In the genomic region with DNA sequence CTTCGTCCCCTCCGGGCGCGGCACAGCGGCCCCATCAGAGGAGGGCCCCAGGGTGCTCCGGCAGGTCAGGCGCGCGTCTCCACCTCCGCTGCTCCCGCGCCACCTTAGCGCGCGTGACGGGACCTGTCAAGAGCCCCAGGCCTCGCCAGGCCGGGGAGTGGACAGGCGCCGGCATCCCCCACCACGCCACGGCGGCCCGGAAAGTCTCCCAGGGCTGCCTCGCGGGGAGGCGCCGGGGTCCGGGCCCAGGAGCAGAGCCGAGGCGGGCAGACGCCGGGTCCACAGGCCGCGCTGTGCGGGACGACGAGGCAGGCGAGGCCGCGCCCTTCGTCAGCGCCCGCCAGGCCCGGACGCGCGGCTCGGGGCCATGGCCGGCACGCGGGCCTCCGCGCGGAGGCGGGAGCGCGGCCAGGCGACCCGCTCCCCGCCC, we compare ENCODE assay signal across 2 cellular contexts.
TF ChIP-seq lines count a peak whose summit lies in the region.

No MANE protein-coding gene starts in this region.

TF ChIP-seq in SK-N-SH treated with all-trans-retinoic acid at 6 μM for 48 hours, 23 proteins besides CTCF, POLR2A, EP300 and RAD21 (continued from another document):
- TF ChIP-seq, protein P1, sequence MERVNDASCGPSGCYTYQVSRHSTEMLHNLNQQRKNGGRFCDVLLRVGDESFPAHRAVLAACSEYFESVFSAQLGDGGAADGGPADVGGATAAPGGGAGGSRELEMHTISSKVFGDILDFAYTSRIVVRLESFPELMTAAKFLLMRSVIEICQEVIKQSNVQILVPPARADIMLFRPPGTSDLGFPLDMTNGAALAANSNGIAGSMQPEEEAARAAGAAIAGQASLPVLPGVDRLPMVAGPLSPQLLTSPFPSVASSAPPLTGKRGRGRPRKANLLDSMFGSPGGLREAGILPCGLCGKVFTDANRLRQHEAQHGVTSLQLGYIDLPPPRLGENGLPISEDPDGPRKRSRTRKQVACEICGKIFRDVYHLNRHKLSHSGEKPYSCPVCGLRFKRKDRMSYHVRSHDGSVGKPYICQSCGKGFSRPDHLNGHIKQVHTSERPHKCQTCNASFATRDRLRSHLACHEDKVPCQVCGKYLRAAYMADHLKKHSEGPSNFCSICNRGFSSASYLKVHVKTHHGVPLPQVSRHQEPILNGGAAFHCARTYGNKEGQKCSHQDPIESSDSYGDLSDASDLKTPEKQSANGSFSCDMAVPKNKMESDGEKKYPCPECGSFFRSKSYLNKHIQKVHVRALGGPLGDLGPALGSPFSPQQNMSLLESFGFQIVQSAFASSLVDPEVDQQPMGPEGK (CRISPR knock-in tag; IDR thresholded peaks at IDR 0.05; ENCODE audit: borderline replicate concordance): no peak

TF ChIP-seq in GM12878, 131 proteins besides CTCF, POLR2A, EP300 and RAD21 (continued from another document):
- TF ChIP-seq, protein P2, sequence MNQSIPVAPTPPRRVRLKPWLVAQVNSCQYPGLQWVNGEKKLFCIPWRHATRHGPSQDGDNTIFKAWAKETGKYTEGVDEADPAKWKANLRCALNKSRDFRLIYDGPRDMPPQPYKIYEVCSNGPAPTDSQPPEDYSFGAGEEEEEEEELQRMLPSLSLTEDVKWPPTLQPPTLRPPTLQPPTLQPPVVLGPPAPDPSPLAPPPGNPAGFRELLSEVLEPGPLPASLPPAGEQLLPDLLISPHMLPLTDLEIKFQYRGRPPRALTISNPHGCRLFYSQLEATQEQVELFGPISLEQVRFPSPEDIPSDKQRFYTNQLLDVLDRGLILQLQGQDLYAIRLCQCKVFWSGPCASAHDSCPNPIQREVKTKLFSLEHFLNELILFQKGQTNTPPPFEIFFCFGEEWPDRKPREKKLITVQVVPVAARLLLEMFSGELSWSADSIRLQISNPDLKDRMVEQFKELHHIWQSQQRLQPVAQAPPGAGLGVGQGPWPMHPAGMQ (IDR thresholded peaks at IDR 0.05; ENCODE audit: borderline replicate concordance): no peak
- TF ChIP-seq, protein P3, sequence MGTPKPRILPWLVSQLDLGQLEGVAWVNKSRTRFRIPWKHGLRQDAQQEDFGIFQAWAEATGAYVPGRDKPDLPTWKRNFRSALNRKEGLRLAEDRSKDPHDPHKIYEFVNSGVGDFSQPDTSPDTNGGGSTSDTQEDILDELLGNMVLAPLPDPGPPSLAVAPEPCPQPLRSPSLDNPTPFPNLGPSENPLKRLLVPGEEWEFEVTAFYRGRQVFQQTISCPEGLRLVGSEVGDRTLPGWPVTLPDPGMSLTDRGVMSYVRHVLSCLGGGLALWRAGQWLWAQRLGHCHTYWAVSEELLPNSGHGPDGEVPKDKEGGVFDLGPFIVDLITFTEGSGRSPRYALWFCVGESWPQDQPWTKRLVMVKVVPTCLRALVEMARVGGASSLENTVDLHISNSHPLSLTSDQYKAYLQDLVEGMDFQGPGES (IDR thresholded peaks at IDR 0.05): no peak
- TF ChIP-seq TAF1 (IDR thresholded peaks at IDR 0.05; ENCODE audit: borderline replicate concordance, low read depth, low read length): 0 out of 2 replicates have a peak, but pooled peaks have one; percentile 21
- TF ChIP-seq NBN (IDR thresholded peaks at IDR 0.05): no peak
